ENCODE assay signal across 2 cellular contexts in the genomic region with DNA sequence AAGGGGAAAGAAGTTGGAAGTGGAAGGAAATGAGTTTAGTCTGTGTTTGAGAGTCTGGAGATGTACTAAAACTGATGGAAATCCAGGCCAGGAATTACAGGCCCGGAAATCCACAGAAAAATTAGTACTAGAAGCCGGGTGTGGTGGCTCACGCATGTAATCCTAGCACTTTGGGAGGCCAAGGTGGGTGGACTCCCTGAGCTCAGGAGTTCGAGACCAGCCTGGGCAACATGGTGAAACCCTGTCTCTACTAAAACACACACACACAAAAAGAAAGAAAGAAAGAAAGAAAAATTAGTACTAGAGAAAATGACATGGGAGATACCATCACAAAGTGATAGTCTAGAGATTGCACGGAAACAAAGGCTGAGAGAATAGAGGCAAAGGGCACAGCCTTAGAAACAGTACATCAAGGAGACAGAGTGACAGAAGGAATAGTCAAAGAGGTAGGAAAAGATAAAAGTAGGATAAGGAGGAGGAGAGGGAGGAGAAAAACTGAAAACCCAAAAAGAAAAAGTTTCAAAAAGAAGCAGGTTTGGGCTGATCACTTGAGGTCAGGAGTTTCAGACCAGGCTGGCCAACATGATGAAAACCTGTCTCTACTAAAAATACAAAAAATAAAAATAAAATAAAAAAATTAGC.
TF ChIP-seq lines count a peak whose summit lies in the region.

No MANE protein-coding gene starts in this region.

TF ChIP-seq in GM23338, 12 proteins besides CTCF, POLR2A, EP300 and RAD21 (continued from another document):
- TF ChIP-seq CREB1 (CRISPR knock-in tag; IDR thresholded peaks at IDR 0.05; ENCODE audit: low read depth): no peak
- TF ChIP-seq EZH2phosphoT487 (IDR thresholded peaks at IDR 0.05; ENCODE audit: unreplicated experiment): no peak
- no peak for TF ChIP-seq NANOG (IDR thresholded peaks at IDR 0.05; ENCODE audit: borderline replicate concordance)

TF ChIP-seq in WTC11, 78 proteins besides CTCF, POLR2A, EP300 and RAD21 (continued from another document):
- no peak for TF ChIP-seq PREB (CRISPR knock-in tag; IDR thresholded peaks at IDR 0.05; ENCODE audit: borderline replicate concordance)
